26 cellular contexts compared by ENCODE assay signal in genomic region chr3:193929373-193929772, GRCh38.
"Had no signal": no experiment of that assay in that cellular context is flagged by ENCODE, and none has a peak within 500 bp of the region (broad histone marks: within the 10 kb centered on the region; RNA-seq: fewer than 3 reads in every experiment).

No MANE protein-coding gene starts in this region.

- DNase-seq: activated CD4-positive, alpha-beta memory T cell treated with anti-CD3 and anti-CD28 coated beads for 36 hours; activated CD4-positive, alpha-beta T cell treated with anti-CD3 and anti-CD28 coated beads for 48 hours; activated CD8-positive, alpha-beta memory T cell treated with anti-CD3 and anti-CD28 coated beads, Interleukin-2, amount 50 U/mL, for 48 hours; activated gamma-delta T cell treated with Interleukin-2 at 50 U/mL for 16 hours; activated naive CD4-positive, alpha-beta T cell treated with anti-CD3 and anti-CD28 coated beads, Interleukin-2, amount 50 U/mL, for 16 hours; activated T-cell treated with anti-CD3 and anti-CD28 coated beads, Interleukin-2, amount 50 U/mL, for 24 hours; amniotic stem cell; brain microvascular endothelial cell; cortex of kidney; left cardiac atrium; naive B cell; nephron progenitor cell; pancreas; retina; stimulated activated CD4-positive, alpha-beta T cell treated with anti-CD3 and anti-CD28 coated beads, Interleukin-12 subunit alpha, Interleukin-12 subunit beta, amount 100 ng/mL, for 4 hours; stimulated activated CD4-positive, alpha-beta T cell treated with anti-CD3 and anti-CD28 coated beads, Interleukin-4, amount 100 ng/mL, for 1 hour; stimulated activated naive CD8-positive, alpha-beta T cell treated with anti-CD3 and anti-CD28 coated beads, Interleukin-15, Interleukin-2, amounts not matched to agents 100 U/mL and 50 U/mL, for 24 hours; T-helper 9 cell; testis; transverse colon; uterus; WERI-Rb-1 had no signal

- H3K4me1 ChIP-seq: pancreas, prostate gland, testis, transverse colon, uterus had no signal

- ATAC-seq: activated CD4-positive, CD25-positive, alpha-beta regulatory T cell treated with anti-CD3 and anti-CD28 coated beads, Interleukin-2, amount 50 U/mL, for 24 hours; stimulated activated naive CD8-positive, alpha-beta T cell treated with anti-CD3 and anti-CD28 coated beads, Interleukin-15, Interleukin-2, amounts not matched to agents 100 U/mL and 50 U/mL, for 24 hours had no signal

- H3K4me3 ChIP-seq: pancreas, prostate gland, skin epidermis, testis, transverse colon, uterus had no signal

- H3K9me3 ChIP-seq: neutrophil, pancreas, prostate gland, testis, uterus had no signal

- H3K36me3 ChIP-seq: brain microvascular endothelial cell, neutrophil, pancreas, prostate gland, transverse colon, uterus, WERI-Rb-1 had no signal

- H3K27me3 ChIP-seq: neutrophil, pancreas, testis, transverse colon, uterus had no signal

- H3K27ac ChIP-seq: brain microvascular endothelial cell, neutrophil, pancreas, prostate gland, skin epidermis, testis, transverse colon, uterus, WERI-Rb-1 had no signal
